In the genomic region with DNA sequence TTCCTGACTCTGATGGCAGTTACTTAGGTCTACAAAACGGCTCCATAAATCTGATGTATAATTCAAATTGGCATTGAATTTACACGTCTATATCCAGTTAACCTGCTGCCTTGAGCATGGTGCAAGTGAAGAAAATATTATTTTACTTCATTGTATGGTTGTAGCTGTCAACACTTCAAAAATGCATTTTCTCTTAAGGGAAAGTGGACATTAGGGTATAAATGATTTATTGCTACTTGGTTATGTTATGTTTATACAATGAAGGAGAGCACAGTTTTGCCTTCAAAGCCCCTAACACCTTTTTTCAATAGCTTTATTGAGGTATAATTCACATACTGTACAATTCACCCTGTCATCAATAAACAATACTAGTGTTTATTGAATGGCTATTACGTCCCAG, we compare ENCODE assay signal across 1 cellular context.
TF ChIP-seq lines count a peak whose summit lies in the region.

No MANE protein-coding gene starts in this region.

TF ChIP-seq in K562, 482 proteins besides CTCF, POLR2A, EP300 and RAD21:
- TF ChIP-seq MCM3 (IDR thresholded peaks at IDR 0.05), result no peak
- no peak for TF ChIP-seq ELF4 (CRISPR knock-in tag; IDR thresholded peaks at IDR 0.05)
- TF ChIP-seq, protein P1, sequence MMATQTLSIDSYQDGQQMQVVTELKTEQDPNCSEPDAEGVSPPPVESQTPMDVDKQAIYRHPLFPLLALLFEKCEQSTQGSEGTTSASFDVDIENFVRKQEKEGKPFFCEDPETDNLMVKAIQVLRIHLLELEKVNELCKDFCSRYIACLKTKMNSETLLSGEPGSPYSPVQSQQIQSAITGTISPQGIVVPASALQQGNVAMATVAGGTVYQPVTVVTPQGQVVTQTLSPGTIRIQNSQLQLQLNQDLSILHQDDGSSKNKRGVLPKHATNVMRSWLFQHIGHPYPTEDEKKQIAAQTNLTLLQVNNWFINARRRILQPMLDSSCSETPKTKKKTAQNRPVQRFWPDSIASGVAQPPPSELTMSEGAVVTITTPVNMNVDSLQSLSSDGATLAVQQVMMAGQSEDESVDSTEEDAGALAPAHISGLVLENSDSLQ (IDR thresholded peaks at IDR 0.05), result no peak; the same call in 1 of the 2 replicates
- no peak for TF ChIP-seq ZSCAN29 (IDR thresholded peaks at IDR 0.05)
- TF ChIP-seq, protein P2, sequence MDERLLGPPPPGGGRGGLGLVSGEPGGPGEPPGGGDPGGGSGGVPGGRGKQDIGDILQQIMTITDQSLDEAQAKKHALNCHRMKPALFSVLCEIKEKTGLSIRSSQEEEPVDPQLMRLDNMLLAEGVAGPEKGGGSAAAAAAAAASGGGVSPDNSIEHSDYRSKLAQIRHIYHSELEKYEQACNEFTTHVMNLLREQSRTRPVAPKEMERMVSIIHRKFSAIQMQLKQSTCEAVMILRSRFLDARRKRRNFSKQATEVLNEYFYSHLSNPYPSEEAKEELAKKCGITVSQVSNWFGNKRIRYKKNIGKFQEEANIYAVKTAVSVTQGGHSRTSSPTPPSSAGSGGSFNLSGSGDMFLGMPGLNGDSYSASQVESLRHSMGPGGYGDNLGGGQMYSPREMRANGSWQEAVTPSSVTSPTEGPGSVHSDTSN (CRISPR knock-in tag; IDR thresholded peaks at IDR 0.05; ENCODE audit: low read depth), result no peak
- TF ChIP-seq, protein P2 (tag; conservative IDR thresholded peaks at IDR 0.05; ENCODE audit: low read depth), result peak; percentile 49
- TF ChIP-seq ZNF143 (CRISPR knock-in tag; IDR thresholded peaks at IDR 0.05), result no peak
- 0 out of 2 replicates have a peak, but pooled peaks have one; percentile 3 for TF ChIP-seq ADNP (tag; IDR thresholded peaks at IDR 0.05)
- no peak for TF ChIP-seq ZNF551 (CRISPR knock-in tag; IDR thresholded peaks at IDR 0.05)
- TF ChIP-seq, protein P3, sequence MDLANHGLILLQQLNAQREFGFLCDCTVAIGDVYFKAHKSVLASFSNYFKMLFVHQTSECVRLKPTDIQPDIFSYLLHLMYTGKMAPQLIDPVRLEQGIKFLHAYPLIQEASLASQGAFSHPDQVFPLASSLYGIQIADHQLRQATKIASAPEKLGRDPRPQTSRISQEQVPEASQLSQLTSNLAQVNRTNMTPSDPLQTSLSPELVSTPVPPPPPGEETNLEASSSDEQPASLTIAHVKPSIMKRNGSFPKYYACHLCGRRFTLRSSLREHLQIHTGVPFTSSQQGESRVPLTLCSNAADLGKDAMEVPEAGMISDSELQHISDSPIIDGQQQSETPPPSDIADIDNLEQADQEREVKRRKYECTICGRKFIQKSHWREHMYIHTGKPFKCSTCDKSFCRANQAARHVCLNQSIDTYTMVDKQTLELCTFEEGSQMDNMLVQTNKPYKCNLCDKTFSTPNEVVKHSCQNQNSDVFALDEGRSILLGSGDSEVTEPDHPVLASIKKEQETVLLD (IDR thresholded peaks at IDR 0.05), result no peak
- TF ChIP-seq ZNF184 (CRISPR knock-in tag; IDR thresholded peaks at IDR 0.05), result no peak
- no peak for TF ChIP-seq ZNF764 (CRISPR knock-in tag; IDR thresholded peaks at IDR 0.05; ENCODE audit: low read depth)
- peak; percentile 33; the same call in 1 of the 2 replicates for TF ChIP-seq ZNF316 (IDR thresholded peaks at IDR 0.05)
- TF ChIP-seq, protein P4, sequence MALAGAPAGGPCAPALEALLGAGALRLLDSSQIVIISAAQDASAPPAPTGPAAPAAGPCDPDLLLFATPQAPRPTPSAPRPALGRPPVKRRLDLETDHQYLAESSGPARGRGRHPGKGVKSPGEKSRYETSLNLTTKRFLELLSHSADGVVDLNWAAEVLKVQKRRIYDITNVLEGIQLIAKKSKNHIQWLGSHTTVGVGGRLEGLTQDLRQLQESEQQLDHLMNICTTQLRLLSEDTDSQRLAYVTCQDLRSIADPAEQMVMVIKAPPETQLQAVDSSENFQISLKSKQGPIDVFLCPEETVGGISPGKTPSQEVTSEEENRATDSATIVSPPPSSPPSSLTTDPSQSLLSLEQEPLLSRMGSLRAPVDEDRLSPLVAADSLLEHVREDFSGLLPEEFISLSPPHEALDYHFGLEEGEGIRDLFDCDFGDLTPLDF (CRISPR knock-in tag; IDR thresholded peaks at IDR 0.05), result no peak
- no peak for TF ChIP-seq RBM22 (IDR thresholded peaks at IDR 0.05; ENCODE audit: low read depth, low read length, poor library complexity, severe bottlenecking)
- TF ChIP-seq, protein P5, sequence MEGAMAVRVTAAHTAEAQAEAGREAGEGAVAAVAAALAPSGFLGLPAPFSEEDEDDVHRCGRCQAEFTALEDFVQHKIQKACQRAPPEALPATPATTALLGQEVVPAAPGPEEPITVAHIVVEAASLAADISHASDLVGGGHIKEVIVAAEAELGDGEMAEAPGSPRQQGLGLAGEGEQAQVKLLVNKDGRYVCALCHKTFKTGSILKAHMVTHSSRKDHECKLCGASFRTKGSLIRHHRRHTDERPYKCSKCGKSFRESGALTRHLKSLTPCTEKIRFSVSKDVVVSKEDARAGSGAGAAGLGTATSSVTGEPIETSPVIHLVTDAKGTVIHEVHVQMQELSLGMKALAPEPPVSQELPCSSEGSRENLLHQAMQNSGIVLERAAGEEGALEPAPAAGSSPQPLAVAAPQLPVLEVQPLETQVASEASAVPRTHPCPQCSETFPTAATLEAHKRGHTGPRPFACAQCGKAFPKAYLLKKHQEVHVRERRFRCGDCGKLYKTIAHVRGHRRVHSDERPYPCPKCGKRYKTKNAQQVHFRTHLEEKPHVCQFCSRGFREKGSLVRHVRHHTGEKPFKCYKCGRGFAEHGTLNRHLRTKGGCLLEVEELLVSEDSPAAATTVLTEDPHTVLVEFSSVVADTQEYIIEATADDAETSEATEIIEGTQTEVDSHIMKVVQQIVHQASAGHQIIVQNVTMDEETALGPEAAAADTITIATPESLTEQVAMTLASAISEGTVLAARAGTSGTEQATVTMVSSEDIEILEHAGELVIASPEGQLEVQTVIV (CRISPR knock-in tag; IDR thresholded peaks at IDR 0.05; ENCODE audit: borderline replicate concordance), result peak; percentile 27; the same call in 1 of the 2 replicates
- TF ChIP-seq LARP7 (IDR thresholded peaks at IDR 0.05), result no peak
- TF ChIP-seq, protein P6, sequence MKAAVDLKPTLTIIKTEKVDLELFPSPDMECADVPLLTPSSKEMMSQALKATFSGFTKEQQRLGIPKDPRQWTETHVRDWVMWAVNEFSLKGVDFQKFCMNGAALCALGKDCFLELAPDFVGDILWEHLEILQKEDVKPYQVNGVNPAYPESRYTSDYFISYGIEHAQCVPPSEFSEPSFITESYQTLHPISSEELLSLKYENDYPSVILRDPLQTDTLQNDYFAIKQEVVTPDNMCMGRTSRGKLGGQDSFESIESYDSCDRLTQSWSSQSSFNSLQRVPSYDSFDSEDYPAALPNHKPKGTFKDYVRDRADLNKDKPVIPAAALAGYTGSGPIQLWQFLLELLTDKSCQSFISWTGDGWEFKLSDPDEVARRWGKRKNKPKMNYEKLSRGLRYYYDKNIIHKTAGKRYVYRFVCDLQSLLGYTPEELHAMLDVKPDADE (conservative IDR thresholded peaks at IDR 0.05; ENCODE audit: control insufficient read depth, low read depth, low read length), result no peak
- TF ChIP-seq, protein P7, sequence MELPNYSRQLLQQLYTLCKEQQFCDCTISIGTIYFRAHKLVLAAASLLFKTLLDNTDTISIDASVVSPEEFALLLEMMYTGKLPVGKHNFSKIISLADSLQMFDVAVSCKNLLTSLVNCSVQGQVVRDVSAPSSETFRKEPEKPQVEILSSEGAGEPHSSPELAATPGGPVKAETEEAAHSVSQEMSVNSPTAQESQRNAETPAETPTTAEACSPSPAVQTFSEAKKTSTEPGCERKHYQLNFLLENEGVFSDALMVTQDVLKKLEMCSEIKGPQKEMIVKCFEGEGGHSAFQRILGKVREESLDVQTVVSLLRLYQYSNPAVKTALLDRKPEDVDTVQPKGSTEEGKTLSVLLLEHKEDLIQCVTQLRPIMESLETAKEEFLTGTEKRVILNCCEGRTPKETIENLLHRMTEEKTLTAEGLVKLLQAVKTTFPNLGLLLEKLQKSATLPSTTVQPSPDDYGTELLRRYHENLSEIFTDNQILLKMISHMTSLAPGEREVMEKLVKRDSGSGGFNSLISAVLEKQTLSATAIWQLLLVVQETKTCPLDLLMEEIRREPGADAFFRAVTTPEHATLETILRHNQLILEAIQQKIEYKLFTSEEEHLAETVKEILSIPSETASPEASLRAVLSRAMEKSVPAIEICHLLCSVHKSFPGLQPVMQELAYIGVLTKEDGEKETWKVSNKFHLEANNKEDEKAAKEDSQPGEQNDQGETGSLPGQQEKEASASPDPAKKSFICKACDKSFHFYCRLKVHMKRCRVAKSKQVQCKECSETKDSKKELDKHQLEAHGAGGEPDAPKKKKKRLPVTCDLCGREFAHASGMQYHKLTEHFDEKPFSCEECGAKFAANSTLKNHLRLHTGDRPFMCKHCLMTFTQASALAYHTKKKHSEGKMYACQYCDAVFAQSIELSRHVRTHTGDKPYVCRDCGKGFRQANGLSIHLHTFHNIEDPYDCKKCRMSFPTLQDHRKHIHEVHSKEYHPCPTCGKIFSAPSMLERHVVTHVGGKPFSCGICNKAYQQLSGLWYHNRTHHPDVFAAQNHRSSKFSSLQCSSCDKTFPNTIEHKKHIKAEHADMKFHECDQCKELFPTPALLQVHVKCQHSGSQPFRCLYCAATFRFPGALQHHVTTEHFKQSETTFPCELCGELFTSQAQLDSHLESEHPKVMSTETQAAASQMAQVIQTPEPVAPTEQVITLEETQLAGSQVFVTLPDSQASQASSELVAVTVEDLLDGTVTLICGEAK (IDR thresholded peaks at IDR 0.05), result 0 out of 2 replicates have a peak, but pooled peaks have one; percentile 16
- TF ChIP-seq, protein P7 (CRISPR knock-in tag; IDR thresholded peaks at IDR 0.05), result no peak
- TF ChIP-seq MEIS2 (IDR thresholded peaks at IDR 0.05; ENCODE audit: partially characterized antibody), result peak; percentile 72
- TF ChIP-seq ZNF431 (CRISPR knock-in tag; IDR thresholded peaks at IDR 0.05), result no peak
- TF ChIP-seq, protein P8, sequence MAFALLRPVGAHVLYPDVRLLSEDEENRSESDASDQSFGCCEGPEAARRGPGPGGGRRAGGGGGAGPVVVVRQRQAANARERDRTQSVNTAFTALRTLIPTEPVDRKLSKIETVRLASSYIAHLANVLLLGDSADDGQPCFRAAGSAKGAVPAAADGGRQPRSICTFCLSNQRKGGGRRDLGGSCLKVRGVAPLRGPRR (CRISPR knock-in tag; IDR thresholded peaks at IDR 0.05), result no peak
- TF ChIP-seq SMARCC2 (IDR thresholded peaks at IDR 0.05; ENCODE audit: low read depth), result no peak
- no peak for TF ChIP-seq KLF10 (CRISPR knock-in tag; IDR thresholded peaks at IDR 0.05)
- TF ChIP-seq, protein P9, sequence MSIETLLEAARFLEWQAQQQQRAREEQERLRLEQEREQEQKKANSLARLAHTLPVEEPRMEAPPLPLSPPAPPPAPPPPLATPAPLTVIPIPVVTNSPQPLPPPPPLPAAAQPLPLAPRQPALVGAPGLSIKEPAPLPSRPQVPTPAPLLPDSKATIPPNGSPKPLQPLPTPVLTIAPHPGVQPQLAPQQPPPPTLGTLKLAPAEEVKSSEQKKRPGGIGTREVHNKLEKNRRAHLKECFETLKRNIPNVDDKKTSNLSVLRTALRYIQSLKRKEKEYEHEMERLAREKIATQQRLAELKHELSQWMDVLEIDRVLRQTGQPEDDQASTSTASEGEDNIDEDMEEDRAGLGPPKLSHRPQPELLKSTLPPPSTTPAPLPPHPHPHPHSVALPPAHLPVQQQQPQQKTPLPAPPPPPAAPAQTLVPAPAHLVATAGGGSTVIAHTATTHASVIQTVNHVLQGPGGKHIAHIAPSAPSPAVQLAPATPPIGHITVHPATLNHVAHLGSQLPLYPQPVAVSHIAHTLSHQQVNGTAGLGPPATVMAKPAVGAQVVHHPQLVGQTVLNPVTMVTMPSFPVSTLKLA (conservative IDR thresholded peaks at IDR 0.05), result no peak
- TF ChIP-seq ZNF696 (CRISPR knock-in tag; conservative IDR thresholded peaks at IDR 0.05), result no peak
- no peak for TF ChIP-seq ZSCAN32 (CRISPR knock-in tag; IDR thresholded peaks at IDR 0.05)
